Comparison of ENCODE assay signal across 1 cellular context in genomic region chr16:46620265-46621005, GRCh38.
TF ChIP-seq lines count a peak whose summit lies in the region.

No MANE protein-coding gene starts in this region.

TF ChIP-seq in HepG2, 621 proteins besides CTCF, POLR2A, EP300 and RAD21:
- TF ChIP-seq ZBTB39 (CRISPR knock-in tag; IDR thresholded peaks at IDR 0.05) (no peak), ZNF350 (CRISPR knock-in tag; IDR thresholded peaks at IDR 0.05; ENCODE audit: borderline replicate concordance, low read depth) (no peak), ATF5 (CRISPR knock-in tag; IDR thresholded peaks at IDR 0.05; ENCODE audit: low read depth) (0 out of 2 replicates have a peak, but pooled peaks have one; percentile 55), ZNF784 (CRISPR knock-in tag; IDR thresholded peaks at IDR 0.05; ENCODE audit: borderline replicate concordance) (peak; percentile 23; the same call in 1 of the 2 replicates), ZBTB34 (CRISPR knock-in tag; IDR thresholded peaks at IDR 0.05) (0 out of 2 replicates have a peak, but pooled peaks have one; percentile 1), ZNF280B (CRISPR knock-in tag; IDR thresholded peaks at IDR 0.05; ENCODE audit: borderline replicate concordance) (no peak), SRSF9 (IDR thresholded peaks at IDR 0.05; ENCODE audit: borderline replicate concordance, insufficient read depth, low read depth, low read length, poor library complexity, severe bottlenecking) (no peak), GFI1 (CRISPR knock-in tag; IDR thresholded peaks at IDR 0.05; ENCODE audit: borderline replicate concordance) (0 out of 2 replicates have a peak, but pooled peaks have one; percentile 10), NFE2L2 (IDR thresholded peaks at IDR 0.05; ENCODE audit: low read length) (no peak), SKI (IDR thresholded peaks at IDR 0.05; ENCODE audit: partially characterized antibody) (no peak)
